8 cellular contexts compared by ENCODE assay signal in genomic region chr21:6436971-6437833, GRCh38.
DNase-seq lines count a peak whose midpoint lies in the region; ATAC-seq and TF ChIP-seq lines count a peak whose summit lies in the region.
"Not testable (repeated sequence)": the region's sequence is repeated elsewhere in the genome, so short reads cannot be mapped to it uniquely, and the experiment has no call there.

No MANE protein-coding gene starts in this region.

- not testable (repeated sequence) for H3K9me3 ChIP-seq in CD4-positive, alpha-beta T cell (ENCODE audit: control insufficient read depth, low read length); body of pancreas; heart left ventricle; lung (ENCODE audit: control insufficient read depth in 2 of 2, insufficient read depth in 1 of 2, low read length in 1 of 2); upper lobe of right lung

- H3K4me1 ChIP-seq in body of pancreas, result peaks cover 19% of the 10 kb centered on the region
- not testable (repeated sequence) for H3K4me1 ChIP-seq in heart left ventricle; lung (ENCODE audit: control insufficient read depth in 2 of 2, insufficient read depth in 2 of 2, low read length in 2 of 2); upper lobe of right lung

- not testable (repeated sequence) for TF ChIP-seq CTCF in CD4-positive, alpha-beta T cell (IDR thresholded peaks at IDR 0.05); body of pancreas (IDR thresholded peaks at IDR 0.05); heart left ventricle (IDR thresholded peaks at IDR 0.05); lung (IDR thresholded peaks at IDR 0.05; ENCODE audit: control extremely low read depth, extremely low read depth); osteocyte (IDR thresholded peaks at IDR 0.05); upper lobe of right lung (IDR thresholded peaks at IDR 0.05)

- intact Hi-C loops in CD4-positive, alpha-beta T cell (cut with DNase I, micrococcal nuclease); body of pancreas (cut with DNase I); heart left ventricle (cut with DNase I); upper lobe of right lung (cut with DNase I): not testable (repeated sequence)

- H3K27me3 Mint-ChIP-seq in CD4-positive, alpha-beta T cell; activated CD8-positive, alpha-beta memory T cell treated with anti-CD3 and anti-CD28 coated beads, Interleukin-2, amount 10 ng/mL, durations not matched to agents 7 days and 5 days; osteocyte (ENCODE audit: unreplicated experiment): not testable (repeated sequence)

- DNase-seq in CD4-positive, alpha-beta T cell; activated CD8-positive, alpha-beta memory T cell treated with anti-CD3 and anti-CD28 coated beads, Interleukin-2, amount 10 ng/mL, durations not matched to agents 7 days and 5 days; body of pancreas; heart left ventricle; lung (ENCODE audit: low spot score); osteocyte (ENCODE audit: extremely low spot score, unreplicated experiment); upper lobe of right lung: not testable (repeated sequence)

- peak overlapping the region; percentile 57 for H3K4me3 Mint-ChIP-seq in CD4-positive, alpha-beta T cell
- not testable (repeated sequence) for H3K4me3 Mint-ChIP-seq in activated CD8-positive, alpha-beta memory T cell treated with anti-CD3 and anti-CD28 coated beads, Interleukin-2, amount 10 ng/mL, durations not matched to agents 7 days and 5 days; osteocyte (ENCODE audit: unreplicated experiment)

- CTCF ChIA-PET in CD4-positive, alpha-beta T cell (lab: Charles Lee); activated CD8-positive, alpha-beta memory T cell treated with anti-CD3 and anti-CD28 coated beads, Interleukin-2, amount 10 ng/mL, durations not matched to agents 7 days and 5 days (lab: Charles Lee): not testable (repeated sequence)

- peak overlapping the region; percentile 88 for H3K27ac Mint-ChIP-seq in CD4-positive, alpha-beta T cell
- H3K27ac Mint-ChIP-seq in activated CD8-positive, alpha-beta memory T cell treated with anti-CD3 and anti-CD28 coated beads, Interleukin-2, amount 10 ng/mL, durations not matched to agents 7 days and 5 days, result peak overlapping the region; percentile 77
- peak overlapping the region; percentile 41 for H3K27ac Mint-ChIP-seq in osteocyte (ENCODE audit: unreplicated experiment)

- not testable (repeated sequence) for H3K4me1 Mint-ChIP-seq in CD4-positive, alpha-beta T cell (ENCODE audit: low read depth); activated CD8-positive, alpha-beta memory T cell treated with anti-CD3 and anti-CD28 coated beads, Interleukin-2, amount 10 ng/mL, durations not matched to agents 7 days and 5 days; osteocyte (ENCODE audit: unreplicated experiment)

- POLR2A ChIA-PET in CD4-positive, alpha-beta T cell (lab: Charles Lee), result not testable (repeated sequence)

- peak; percentile 83 for ATAC-seq in CD4-positive, alpha-beta T cell (ENCODE audit: poor library complexity)
- ATAC-seq in SK-N-SH treated with all-trans-retinoic acid at 6 μM for 48 hours (peak; percentile 27; the same call in 1 of the 3 replicates), body of pancreas (peak; percentile 84), heart left ventricle (peak; percentile 88 to 96 (median 92)), lung (ENCODE audit: insufficient read depth, low FRiP score) (peak; percentile 66), upper lobe of right lung (peak; percentile 95)
- peak; percentile 50 for ATAC-seq in activated CD8-positive, alpha-beta memory T cell treated with anti-CD3 and anti-CD28 coated beads, Interleukin-2, amount 10 ng/mL, durations not matched to agents 7 days and 5 days

- not testable (repeated sequence) for H3K36me3 Mint-ChIP-seq in CD4-positive, alpha-beta T cell (ENCODE audit: low read depth); activated CD8-positive, alpha-beta memory T cell treated with anti-CD3 and anti-CD28 coated beads, Interleukin-2, amount 10 ng/mL, durations not matched to agents 7 days and 5 days; osteocyte (ENCODE audit: unreplicated experiment)

- peak in 1 of 3 donors; percentile 14 for TF ChIP-seq POLR2A in body of pancreas (IDR thresholded peaks at IDR 0.05)
- not testable (repeated sequence) for TF ChIP-seq POLR2A in heart left ventricle (IDR thresholded peaks at IDR 0.05)

- H3K36me3 ChIP-seq in body of pancreas (replicated peaks in 1 of 2; ENCODE audit: insufficient read depth in 1 of 2, low read depth in 2 of 2); heart left ventricle; lung (ENCODE audit: control insufficient read depth in 2 of 2, insufficient read depth in 2 of 2, low read length in 2 of 2); upper lobe of right lung: not testable (repeated sequence)

- H3K9me3 Mint-ChIP-seq in CD4-positive, alpha-beta T cell; activated CD8-positive, alpha-beta memory T cell treated with anti-CD3 and anti-CD28 coated beads, Interleukin-2, amount 10 ng/mL, durations not matched to agents 7 days and 5 days (ENCODE audit: low read depth); osteocyte (ENCODE audit: unreplicated experiment): not testable (repeated sequence)

- 14% methylated on average over 5 of the region's 21 CpGs; no CpG with 5 or more reads in 1 of the 2 donors for WGBS in body of pancreas, 2 donors
- WGBS in heart left ventricle, 4 donors, result 53 to 56% methylated on average over 10 to 11 of the region's 21 CpGs; no CpG with 5 or more reads in 2 of the 4 donors
- WGBS in lung, 2 donors, result 41% methylated on average over 9 of the region's 21 CpGs; no CpG with 5 or more reads in 1 of the 2 donors

- H3K4me3 ChIP-seq in body of pancreas, heart left ventricle, lung, upper lobe of right lung: not testable (repeated sequence)

- H3K27ac ChIP-seq in CD4-positive, alpha-beta T cell (ENCODE audit: low read depth, low read length); heart left ventricle; lung (ENCODE audit: low read depth in 1 of 2, low read length in 1 of 2); upper lobe of right lung: not testable (repeated sequence)
- peak overlapping the region in 3 of 4 donors; percentile 57 to 71 (median 66) for H3K27ac ChIP-seq in body of pancreas

- H3K27me3 ChIP-seq in CD4-positive, alpha-beta T cell (ENCODE audit: control insufficient read depth, insufficient read depth, low read length); body of pancreas; heart left ventricle; lung (ENCODE audit: control insufficient read depth, insufficient read depth); upper lobe of right lung: not testable (repeated sequence)

Comparison
In these comparisons a context has a peak if more than half of its experiments do, and no peak if none do; other contexts are left out.
1. ATAC-seq: peak in every context shown above with its lines; median percentile 95 in upper lobe of right lung; 92 in heart left ventricle; 84 in body of pancreas; 83 in CD4-positive, alpha-beta T cell; 66 in lung; 50 in activated CD8-positive, alpha-beta memory T cell treated with anti-CD3 and anti-CD28 coated beads, Interleukin-2, amount 10 ng/mL, durations not matched to agents 7 days and 5 days; 27 in SK-N-SH treated with all-trans-retinoic acid at 6 μM for 48 hours.